In genomic region chr15:68274184-68274848, GRCh38 we compare ENCODE assay signal across 1 cellular context.
TF ChIP-seq lines count a peak whose summit lies in the region.

No MANE protein-coding gene starts in this region.

TF ChIP-seq in HepG2, 621 proteins besides CTCF, POLR2A, EP300 and RAD21:
- peak; percentile 51; the same call in 1 of the 2 replicates for TF ChIP-seq MAFF (IDR thresholded peaks at IDR 0.05; ENCODE audit: low read depth, low read length)
- peak; percentile 41 to 53; a peak in 3 of 4 replicates for TF ChIP-seq MAFK (conservative IDR thresholded peaks at IDR 0.05 in 1 of 2, IDR thresholded peaks at IDR 0.05 in 1 of 2; ENCODE audit: low read length in 2 of 2)
- no peak for TF ChIP-seq GATA4 (IDR thresholded peaks at IDR 0.05; ENCODE audit: borderline replicate concordance, low read depth)
- TF ChIP-seq ARID2 (CRISPR knock-in tag; IDR thresholded peaks at IDR 0.05; ENCODE audit: borderline replicate concordance), result 0 out of 2 replicates have a peak, but pooled peaks have one; percentile 29
